In the genomic region with DNA sequence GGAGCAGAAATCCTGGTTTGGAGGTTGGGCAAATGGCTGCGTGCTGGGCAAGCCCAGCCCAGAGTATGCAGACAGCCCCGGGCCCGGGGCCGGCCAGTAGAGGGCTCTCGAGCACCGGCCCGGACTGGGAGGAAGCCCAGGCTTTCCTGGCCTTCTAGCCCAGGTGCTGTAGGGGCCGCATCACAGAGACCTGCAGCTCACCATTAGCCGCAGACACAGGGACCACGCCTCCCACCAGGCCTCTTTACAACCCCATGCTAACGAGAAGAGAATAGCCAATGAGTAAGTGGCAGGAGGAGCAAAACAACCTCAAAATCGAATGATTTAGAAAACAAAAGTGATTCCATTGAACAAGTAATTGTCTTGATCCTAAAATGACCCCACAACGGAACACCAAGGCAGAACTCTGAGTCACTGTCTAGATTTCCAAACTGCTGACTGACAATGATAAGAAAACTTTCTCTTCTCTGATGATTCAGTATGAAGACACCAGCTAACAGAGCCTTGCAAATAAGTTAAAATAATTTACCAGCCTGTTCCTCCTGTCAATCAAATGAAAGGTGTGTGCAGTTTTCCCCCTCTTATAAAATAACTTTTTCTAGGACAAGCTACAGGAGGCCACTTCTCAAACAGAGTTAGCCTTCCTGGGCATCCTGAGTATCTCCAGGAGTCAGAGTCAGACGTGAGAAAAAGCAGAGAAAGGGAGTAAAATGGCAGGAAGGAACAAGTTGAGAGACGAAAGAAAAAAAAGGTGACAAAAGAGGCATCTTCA, we compare ENCODE assay signal across 8 cellular contexts.
DNase-seq lines count a peak whose midpoint lies in the region; ATAC-seq and TF ChIP-seq lines count a peak whose summit lies in the region.

No MANE protein-coding gene starts in this region.

- peaks cover 15% of the 10 kb centered on the region for H3K27me3 Mint-ChIP-seq in activated T-cell treated with anti-CD3 and anti-CD28 coated beads, Interleukin-2, amount 50 U/mL, for 72 hours (ENCODE audit: low read depth)
- peaks cover 20% of the 10 kb centered on the region for H3K27me3 Mint-ChIP-seq in neural progenitor cell (ENCODE audit: insufficient read depth, low read depth)

- H4K20me1 ChIP-seq in PC-9 (ENCODE audit: insufficient read depth) (no peaks in the 10 kb centered on the region), neural progenitor cell (ENCODE audit: low read depth) (no peaks in the 10 kb centered on the region)

- no peaks in the 10 kb centered on the region for H3K9me3 Mint-ChIP-seq in activated T-cell treated with anti-CD3 and anti-CD28 coated beads, Interleukin-2, amount 50 U/mL, for 72 hours
- peaks cover 3% of the 10 kb centered on the region for H3K9me3 Mint-ChIP-seq in neural progenitor cell

- peak overlapping the region; percentile 69 for H3K4me2 ChIP-seq in PC-9
- peak overlapping the region; percentile 59 for H3K4me2 ChIP-seq in neural progenitor cell

- H3K4me3 ChIP-seq in PC-9 (peak overlapping the region; percentile 23; the same call in 1 of the 2 replicates), fibroblast of pulmonary artery (replicated peaks; ENCODE audit: low read depth, low read length) (peak overlapping the region; percentile 14), neural progenitor cell (no peak overlapping the region), thoracic aorta (no peak overlapping the region)

- H3K36me3 ChIP-seq in PC-9 (ENCODE audit: low read depth) (no peaks in the 10 kb centered on the region), neural progenitor cell (no peaks in the 10 kb centered on the region), thoracic aorta (no peaks in the 10 kb centered on the region)

- H3K9me3 ChIP-seq in PC-9 (ENCODE audit: insufficient read depth, low read depth): no peaks in the 10 kb centered on the region
- no peaks in the 10 kb centered on the region for H3K9me3 ChIP-seq in neural progenitor cell (ENCODE audit: low read depth)
- no peaks in the 10 kb centered on the region for H3K9me3 ChIP-seq in thoracic aorta

- CTCF ChIA-PET in PC-9 (lab: Charles Lee): interaction anchor here (0.6 to 2.9 kb wide), 8 partner anchors 17 to 600 kb away, joined by 3 to 16 read pairs (median 4); no protein-coding TSS in a partner anchor

- H3K27ac ChIP-seq in PC-9 (no peak overlapping the region), neural progenitor cell (no peak overlapping the region), thoracic aorta (no peak overlapping the region)

- BruUV-seq in PC-9 (replicated peaks; lab: Mats Ljungman, UMichigan): no TSS peak

- peaks cover 38% of the 10 kb centered on the region for H3K4me1 Mint-ChIP-seq in activated T-cell treated with anti-CD3 and anti-CD28 coated beads, Interleukin-2, amount 50 U/mL, for 72 hours (ENCODE audit: low read depth)
- H3K4me1 Mint-ChIP-seq in neural progenitor cell: peaks cover 51% of the 10 kb centered on the region

- H3K27ac Mint-ChIP-seq in activated T-cell treated with anti-CD3 and anti-CD28 coated beads, Interleukin-2, amount 50 U/mL, for 72 hours: peak overlapping the region; percentile 26
- H3K27ac Mint-ChIP-seq in neural progenitor cell: no peak overlapping the region

- peaks cover 4% of the 10 kb centered on the region; the same call in 1 of the 2 replicates for H3K27me3 ChIP-seq in PC-9 (ENCODE audit: insufficient read depth, low read depth)
- H3K27me3 ChIP-seq in neural progenitor cell: peaks cover 12% of the 10 kb centered on the region
- no peaks in the 10 kb centered on the region for H3K27me3 ChIP-seq in thoracic aorta (replicated peaks; ENCODE audit: insufficient read depth)

- peaks cover 7% of the 10 kb centered on the region; the same call in 1 of the 2 replicates for H3F3A ChIP-seq in PC-9 (ENCODE audit: insufficient read depth, low read depth)
- H3F3A ChIP-seq in neural progenitor cell (ENCODE audit: low read depth): no peaks in the 10 kb centered on the region

- peak overlapping the region; percentile 40; the same call in 1 of the 2 replicates for H2AFZ ChIP-seq in PC-9
- peak overlapping the region; percentile 40 for H2AFZ ChIP-seq in neural progenitor cell (replicated peaks)

- H3K4me1 ChIP-seq in PC-9 (replicated peaks; ENCODE audit: insufficient read depth) (peaks cover 6% of the 10 kb centered on the region), neural progenitor cell (peaks cover 16% of the 10 kb centered on the region), thoracic aorta (ENCODE audit: control insufficient read depth in 1 of 2, low read depth in 2 of 2) (peaks cover 0 to 11% of the 10 kb centered on the region in 2 donors)

- peaks cover 3 to 4% of the 10 kb centered on the region in 2 donors for H3K36me3 Mint-ChIP-seq in activated T-cell treated with anti-CD3 and anti-CD28 coated beads, Interleukin-2, amount 50 U/mL, for 72 hours (ENCODE audit: insufficient read depth in 2 of 2)
- H3K36me3 Mint-ChIP-seq in neural progenitor cell: no peaks in the 10 kb centered on the region

- TF ChIP-seq CTCF in PC-9 (conservative IDR thresholded peaks at IDR 0.05): peak; percentile 93
- TF ChIP-seq CTCF in fibroblast of pulmonary artery (IDR thresholded peaks at IDR 0.05; ENCODE audit: low read length, missing control alignments): peak; percentile 86
- peak; percentile 98 for TF ChIP-seq CTCF in neural progenitor cell (IDR thresholded peaks at IDR 0.05)
- peak; percentile 88 for TF ChIP-seq CTCF in thoracic aorta (IDR thresholded peaks at IDR 0.05)

- peak; percentile 87 to 89 for ATAC-seq in activated T-cell treated with anti-CD3 and anti-CD28 coated beads, Interleukin-2, amount 50 U/mL, for 72 hours (replicated peaks in 1 of 2)
- ATAC-seq in thoracic aorta (ENCODE audit: insufficient number of reproducible peaks, low FRiP score, low read depth): no peak

- H3K9ac ChIP-seq in neural progenitor cell: no peak overlapping the region

- H3K79me2 ChIP-seq in PC-9 (ENCODE audit: low read depth) (no peaks in the 10 kb centered on the region), neural progenitor cell (ENCODE audit: low read depth) (no peaks in the 10 kb centered on the region)

- peak in 12 of 14 donors; percentile 16 to 68 (median 33) for DNase-seq in C1 segment of cervical spinal cord (lab: John Stamatoyannopoulos, UW)
- DNase-seq in GM19240 (ENCODE audit: insufficient read length, low spot score): peak; percentile 61
- DNase-seq in HS-5 (ENCODE audit: low read depth): peak; percentile 78
- DNase-seq in PC-9: peak; percentile 73 to 81
- DNase-seq in activated T-cell treated with anti-CD3 and anti-CD28 coated beads, Interleukin-2, amount 50 U/mL, for 72 hours: peak; percentile 70 to 74
- peak; percentile 64 for DNase-seq in fibroblast of pulmonary artery (ENCODE audit: low read depth)
- peak; percentile 91 for DNase-seq in neural progenitor cell (ENCODE audit: low spot score)
- DNase-seq in thoracic aorta (ENCODE audit: low spot score): no peak

- intact Hi-C loops in PC-9 (cut with micrococcal nuclease; ENCODE audit: unreplicated experiment): loop anchor here (1.0 to 5.0 kb wide), 5 partner anchors 277 to 562 kb away; no protein-coding TSS in a partner anchor

- POLR2A ChIA-PET in PC-9 (lab: Charles Lee; ENCODE audit: unreplicated experiment): no interaction called here

- H3K9me2 ChIP-seq in PC-9 (ENCODE audit: insufficient read depth): no peaks in the 10 kb centered on the region

- H3K4me3 Mint-ChIP-seq in activated T-cell treated with anti-CD3 and anti-CD28 coated beads, Interleukin-2, amount 50 U/mL, for 72 hours: peak overlapping the region; percentile 66 to 74
- peak overlapping the region; percentile 64 for H3K4me3 Mint-ChIP-seq in neural progenitor cell

Comparison
In these comparisons a context has a peak if more than half of its experiments do, and no peak if none do; other contexts are left out.
1. H3K4me3 ChIP-seq: peak in PC-9 (single experiment) and fibroblast of pulmonary artery (single experiment); none in neural progenitor cell (single experiment) and thoracic aorta (single experiment).
2. Peak in every context shown above with its lines, with median percentiles within 50 percentile points of each other: CTCF ChIP-seq.